13 cellular contexts compared by ENCODE assay signal in the genomic region with DNA sequence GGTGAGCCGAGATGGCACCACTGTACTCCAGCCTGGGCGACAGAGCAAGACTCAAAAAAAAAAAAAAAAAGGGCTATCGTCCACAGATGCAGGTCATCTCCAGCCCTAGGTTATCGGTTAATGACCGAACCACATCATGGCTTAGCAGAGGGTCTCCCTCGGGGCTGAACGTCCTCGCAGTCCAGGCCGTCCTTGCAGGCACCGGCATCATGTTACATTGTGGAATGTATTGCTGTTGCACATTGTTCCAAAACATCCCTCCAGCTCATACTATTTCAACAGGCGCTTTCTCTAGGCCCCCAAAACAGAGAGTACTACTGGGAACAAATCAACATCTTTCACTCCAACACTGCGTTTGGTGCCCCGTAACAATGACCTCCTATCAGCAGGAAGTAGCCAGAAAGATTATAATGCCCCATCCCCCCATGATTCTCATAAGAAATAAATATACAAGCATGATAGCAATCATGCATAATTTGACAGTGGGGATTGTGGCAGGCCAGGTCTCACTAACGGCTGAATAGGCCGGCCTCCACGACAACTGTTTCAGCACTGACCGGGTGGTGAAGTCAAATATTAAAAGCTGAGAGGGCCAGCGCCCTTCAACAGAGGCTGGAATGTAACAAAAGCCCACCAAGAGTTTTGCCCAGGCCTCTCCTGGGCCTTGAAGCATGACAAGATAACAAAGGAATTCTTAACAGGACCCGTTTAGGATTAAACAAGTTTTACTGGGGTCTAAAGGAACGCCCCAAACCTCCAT. TPM values are rescaled to one million over a fixed set of nuclear protein-coding genes. Genes with fewer than 3 reads are reported as not detected.
"Had no signal": no experiment of that assay in that cellular context is flagged by ENCODE, and none has a peak within 500 bp of the region (broad histone marks: within the 10 kb centered on the region; RNA-seq: fewer than 3 reads in every experiment).

No MANE protein-coding gene starts in this region.

- ATAC-seq: activated T-cell treated with anti-CD3 and anti-CD28 coated beads, Interleukin-2, amount 50 U/mL, for 72 hours; natural killer cell; stimulated activated naive B cell treated with anti-CD40 and anti-IgM and Interleukin-4, amounts not matched to agents 10 μg/mL and 1 μg/mL and 100 μg/mL, for 72 hours had no signal

- H3K36me3 Mint-ChIP-seq: natural killer cell; stimulated activated naive B cell treated with anti-CD40 and anti-IgM and Interleukin-4, amounts not matched to agents 10 μg/mL and 1 μg/mL and 100 μg/mL, for 72 hours had no signal

- H3K4me1 Mint-ChIP-seq: activated CD4-positive, alpha-beta memory T cell treated with anti-CD3 and anti-CD28 coated beads, Interleukin-2, amount 10 ng/mL, durations not matched to agents 7 days and 5 days; natural killer cell; stimulated activated naive B cell treated with anti-CD40 and anti-IgM and Interleukin-4, amounts not matched to agents 10 μg/mL and 1 μg/mL and 100 μg/mL, for 72 hours had no signal

- H3K27ac ChIP-seq: ascending aorta, colonic mucosa, tibial nerve had no signal

- H3K4me3 Mint-ChIP-seq: activated CD4-positive, alpha-beta memory T cell treated with anti-CD3 and anti-CD28 coated beads, Interleukin-2, amount 10 ng/mL, durations not matched to agents 7 days and 5 days; activated T-cell treated with anti-CD3 and anti-CD28 coated beads, Interleukin-2, amount 50 U/mL, for 72 hours; natural killer cell; stimulated activated naive B cell treated with anti-CD40 and anti-IgM and Interleukin-4, amounts not matched to agents 10 μg/mL and 1 μg/mL and 100 μg/mL, for 72 hours had no signal

- H3K9me3 ChIP-seq: ascending aorta, colonic mucosa, tibial nerve had no signal

- H3K27me3 ChIP-seq: ascending aorta, colonic mucosa, tibial nerve had no signal

- H3K27me3 Mint-ChIP-seq: activated CD4-positive, alpha-beta memory T cell treated with anti-CD3 and anti-CD28 coated beads, Interleukin-2, amount 10 ng/mL, durations not matched to agents 7 days and 5 days had no signal

- H3K9me3 Mint-ChIP-seq: activated CD4-positive, alpha-beta memory T cell treated with anti-CD3 and anti-CD28 coated beads, Interleukin-2, amount 10 ng/mL, durations not matched to agents 7 days and 5 days; activated T-cell treated with anti-CD3 and anti-CD28 coated beads, Interleukin-2, amount 50 U/mL, for 72 hours; natural killer cell; stimulated activated naive B cell treated with anti-CD40 and anti-IgM and Interleukin-4, amounts not matched to agents 10 μg/mL and 1 μg/mL and 100 μg/mL, for 72 hours had no signal

- H3K4me1 ChIP-seq: ascending aorta, colonic mucosa, tibial nerve had no signal

- DNase-seq: activated CD4-positive, alpha-beta memory T cell treated with anti-CD3 and anti-CD28 coated beads, Interleukin-2, amount 10 ng/mL, durations not matched to agents 7 days and 5 days; activated gamma-delta T cell treated with Interleukin-2 at 50 U/mL for 16 hours; activated T-cell treated with anti-CD3 and anti-CD28 coated beads, Interleukin-2, amount 50 U/mL, for 72 hours; colonic mucosa; effector CD8-positive, alpha-beta T cell; natural killer cell; small intestine; stimulated activated naive B cell treated with anti-CD40 and anti-IgM and Interleukin-4, amounts not matched to agents 10 μg/mL and 1 μg/mL and 100 μg/mL, for 72 hours had no signal

- H3K4me3 ChIP-seq: ascending aorta, colonic mucosa, lung, tibial nerve had no signal

- H3K36me3 ChIP-seq: ascending aorta, colonic mucosa, tibial nerve had no signal

- H3K27ac Mint-ChIP-seq: activated CD4-positive, alpha-beta memory T cell treated with anti-CD3 and anti-CD28 coated beads, Interleukin-2, amount 10 ng/mL, durations not matched to agents 7 days and 5 days; activated T-cell treated with anti-CD3 and anti-CD28 coated beads, Interleukin-2, amount 50 U/mL, for 72 hours; natural killer cell; stimulated activated naive B cell treated with anti-CD40 and anti-IgM and Interleukin-4, amounts not matched to agents 10 μg/mL and 1 μg/mL and 100 μg/mL, for 72 hours had no signal

- FAIRE-seq: small intestine had no signal

RNA-seq across cellular contexts. Expression of a gene that starts 1.1 kb away (rescaled TPM):
- total RNA-seq: activated CD4-positive, alpha-beta memory T cell treated with anti-CD3 and anti-CD28 coated beads, Interleukin-2, amount 10 ng/mL, durations not matched to agents 7 days and 5 days; activated T-cell treated with anti-CD3 and anti-CD28 coated beads, Interleukin-2, amount 50 U/mL, for 72 hours; ascending aorta; colonic mucosa; lung; mucosa of gallbladder; natural killer cell; subcutaneous adipose tissue; tibial nerve had no signal
- polyA plus RNA-seq: lung, small intestine had no signal

RNA-seq across cellular contexts. Expression of a gene that starts 22.6 kb away (rescaled TPM):
- total RNA-seq: activated CD4-positive, alpha-beta memory T cell treated with anti-CD3 and anti-CD28 coated beads, Interleukin-2, amount 10 ng/mL, durations not matched to agents 7 days and 5 days; activated T-cell treated with anti-CD3 and anti-CD28 coated beads, Interleukin-2, amount 50 U/mL, for 72 hours; ascending aorta; colonic mucosa; lung; mucosa of gallbladder; natural killer cell; subcutaneous adipose tissue; tibial nerve had no signal
- polyA plus RNA-seq: lung, small intestine had no signal

RNA-seq across cellular contexts. Expression of a gene that starts 37.3 kb away (rescaled TPM):
- total RNA-seq: activated CD4-positive, alpha-beta memory T cell treated with anti-CD3 and anti-CD28 coated beads, Interleukin-2, amount 10 ng/mL, durations not matched to agents 7 days and 5 days; activated T-cell treated with anti-CD3 and anti-CD28 coated beads, Interleukin-2, amount 50 U/mL, for 72 hours; ascending aorta; colonic mucosa; lung; mucosa of gallbladder; natural killer cell; subcutaneous adipose tissue; tibial nerve had no signal
- polyA plus RNA-seq: lung, small intestine had no signal

RNA-seq across cellular contexts. Expression of a gene that starts 40.0 kb away (rescaled TPM):
- total RNA-seq: activated T-cell treated with anti-CD3 and anti-CD28 coated beads, Interleukin-2, amount 50 U/mL, for 72 hours; ascending aorta had no signal
